ENCODE assay signal across 19 cellular contexts in the genomic region with DNA sequence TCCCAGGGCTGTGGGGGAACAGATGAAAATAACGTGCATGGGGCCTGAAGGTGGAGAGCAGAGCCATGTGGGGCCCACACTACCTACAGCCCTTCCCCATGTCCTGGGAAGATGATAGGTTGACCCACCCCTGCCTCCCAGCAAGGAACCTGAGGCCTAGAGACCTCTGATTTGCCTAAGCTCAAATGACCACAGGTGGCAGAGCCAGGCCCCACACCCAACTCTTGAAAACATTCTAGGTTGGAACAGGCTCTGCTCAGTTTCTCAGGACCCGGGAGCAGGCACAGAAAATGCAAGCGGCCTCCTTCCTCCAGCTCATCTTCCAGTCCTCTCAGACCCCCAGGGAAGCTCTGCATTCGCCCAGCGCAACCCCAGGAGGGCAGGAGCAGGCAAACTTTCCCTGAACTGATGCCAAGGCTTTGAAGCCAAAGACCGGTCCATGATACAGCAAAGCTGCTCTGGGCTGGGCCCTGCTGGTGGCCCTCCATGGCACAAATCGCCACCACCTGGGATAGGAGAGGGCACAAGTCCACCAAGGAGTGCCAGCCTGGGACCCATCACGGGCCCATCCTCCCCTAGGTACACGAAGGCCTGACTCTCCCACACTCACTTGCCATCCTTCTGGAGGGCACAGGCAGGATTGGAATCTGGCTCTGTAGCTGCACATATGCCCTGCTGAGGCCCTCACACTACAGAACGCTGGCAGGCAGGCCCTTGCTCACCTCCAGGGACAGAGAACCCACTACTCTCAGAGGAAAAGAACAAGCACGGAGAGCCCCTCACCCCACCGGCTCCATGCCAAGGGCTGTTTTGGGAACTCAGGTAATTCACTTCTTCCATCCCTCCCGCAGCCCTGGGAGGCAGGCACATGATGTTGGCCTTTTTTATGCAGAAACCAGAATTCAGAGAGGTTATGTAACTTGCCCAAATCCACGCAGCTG. TPM values are rescaled to one million over a fixed set of nuclear protein-coding genes. Genes with fewer than 3 reads are reported as not detected.
DNase-seq lines count a peak whose midpoint lies in the region; ATAC-seq, FAIRE-seq and TF ChIP-seq lines count a peak whose summit lies in the region.
"Had no signal": no experiment of that assay in that cellular context is flagged by ENCODE, and none has a peak within 500 bp of the region (broad histone marks: within the 10 kb centered on the region; RNA-seq: fewer than 3 reads in every experiment).

No MANE protein-coding gene starts in this region.

- H3K4me1 Mint-ChIP-seq in activated naive CD4-positive, alpha-beta T cell treated with anti-CD3 and anti-CD28 coated beads for 36 hours (ENCODE audit: low read depth): peaks cover 30% of the 10 kb centered on the region

- H3K27me3 ChIP-seq in NT2/D1 (ENCODE audit: insufficient read depth, insufficient read length) (peaks cover 10% of the 10 kb centered on the region), colonic mucosa (no peaks in the 10 kb centered on the region), small intestine (ENCODE audit: control insufficient read depth in 2 of 2, insufficient read depth in 2 of 2, low read length in 2 of 2) (no peaks in the 10 kb centered on the region), PC-3 (ENCODE audit: low read length) (no peaks in the 10 kb centered on the region)
- H3K27me3 ChIP-seq: gastrocnemius medialis, upper lobe of left lung had no signal

- CTCF ChIA-PET in activated naive CD4-positive, alpha-beta T cell treated with anti-CD3 and anti-CD28 coated beads for 36 hours (lab: Charles Lee): interaction anchor here (0.6 to 3.3 kb wide), 8 partner anchors 10 to 368 kb away, joined by 3 to 16 read pairs (median 5); partner anchors contain the start of genes FES and HDDC3
- CTCF ChIA-PET in PC-3 (lab: Charles Lee): interaction anchor here (0.6 kb wide), 1 partner anchor 128 kb away, joined by 15 read pairs; no protein-coding TSS in a partner anchor

- no peak overlapping the region for H2AFZ ChIP-seq in PC-3 (ENCODE audit: low read length)

- H3K9me2 ChIP-seq in PC-3 (replicated peaks; ENCODE audit: low read length): no peaks in the 10 kb centered on the region

- no peaks in the 10 kb centered on the region for H3K27me3 Mint-ChIP-seq in activated naive CD4-positive, alpha-beta T cell treated with anti-CD3 and anti-CD28 coated beads for 36 hours (ENCODE audit: low read depth)

- H3K27ac Mint-ChIP-seq in activated naive CD4-positive, alpha-beta T cell treated with anti-CD3 and anti-CD28 coated beads for 36 hours: peak overlapping the region; percentile 50

- no peak for ATAC-seq in PC-3
- ATAC-seq in HG03354 (IDR thresholded peaks at IDR 0.05; ENCODE audit: poor library complexity, severe bottlenecking, unreplicated experiment): no peak
- ATAC-seq: gastrocnemius medialis had no signal

- FAIRE-seq in small intestine (lab: Jason Lieb, UNC): no peak
- FAIRE-seq: HTR-8/SVneo, islet of Langerhans had no signal

- 44 to 78% (median 52%) methylated on average over 14 of the region's 14 CpGs for WGBS in small intestine, 3 donors

- no peak overlapping the region for H3K4me2 ChIP-seq in PC-3 (ENCODE audit: low read length)

- H3K9me3 Mint-ChIP-seq in activated naive CD4-positive, alpha-beta T cell treated with anti-CD3 and anti-CD28 coated beads for 36 hours: no peaks in the 10 kb centered on the region

- no peaks in the 10 kb centered on the region for H3K9me3 ChIP-seq in NT2/D1 (ENCODE audit: insufficient read depth, low read length)
- no peaks in the 10 kb centered on the region for H3K9me3 ChIP-seq in colonic mucosa
- H3K9me3 ChIP-seq in small intestine (ENCODE audit: control insufficient read depth, low read depth): no peaks in the 10 kb centered on the region
- H3K9me3 ChIP-seq in PC-3 (ENCODE audit: low read length): no peaks in the 10 kb centered on the region
- H3K9me3 ChIP-seq: gastrocnemius medialis, upper lobe of left lung had no signal

- BruUV-seq in PC-3 (replicated peaks; lab: Mats Ljungman, UMichigan): no TSS peak

- H3K9ac ChIP-seq in NT2/D1 (ENCODE audit: insufficient read length, low read depth) (peak overlapping the region; percentile 17), colonic mucosa (ENCODE audit: low read depth in 2 of 2, low read length in 2 of 2) (no peak overlapping the region), PC-3 (ENCODE audit: low read length) (no peak overlapping the region)

- no peaks in the 10 kb centered on the region for H3F3A ChIP-seq in PC-3 (ENCODE audit: low read length, unreplicated experiment)

- no peak for DNase-seq in activated naive CD4-positive, alpha-beta T cell treated with anti-CD3 and anti-CD28 coated beads for 36 hours
- DNase-seq in activated naive CD4-positive, alpha-beta T cell treated with anti-CD3 and anti-CD28 coated beads, Interleukin-2, amount 50 U/mL, for 16 hours: no peak
- DNase-seq in NT2/D1 (ENCODE audit: low read depth, low spot score) (no peak), colonic mucosa (peak; percentile 16), small intestine (peak; percentile 54), PC-3 (no peak), HUDEP-2 (lab: John Stamatoyannopoulos, UW; ENCODE audit: unreplicated experiment in 76 of 76) (no peak)
- DNase-seq: activated CD4-positive, alpha-beta T cell treated with anti-CD3 and anti-CD28 coated beads, Interleukin-2, amount 50 U/mL, for 1 hour; central memory CD4-positive, alpha-beta T cell; DMS153; gastrocnemius medialis; NCI-H2029 treated with DMSO at 0.1 percent for 48 hours; NCI-H748 treated with DMSO at 0.1 percent for 48 hours; occipital lobe; stimulated activated CD4-positive, alpha-beta T cell treated with anti-CD3 and anti-CD28 coated beads, Interleukin-4, amount 100 ng/mL, for 24 hours had no signal

- H3K27ac ChIP-seq in colonic mucosa: no peak overlapping the region
- no peak overlapping the region for H3K27ac ChIP-seq in small intestine (ENCODE audit: low read depth in 1 of 2, low read length in 1 of 2)
- no peak overlapping the region for H3K27ac ChIP-seq in PC-3 (ENCODE audit: low read length)
- H3K27ac ChIP-seq: gastrocnemius medialis had no signal

- no peak overlapping the region for H3K4me3 ChIP-seq in NT2/D1 (ENCODE audit: insufficient read length, low read depth)
- no peak overlapping the region for H3K4me3 ChIP-seq in colonic mucosa
- H3K4me3 ChIP-seq in small intestine (ENCODE audit: low read depth in 1 of 2, low read length in 2 of 2): no peak overlapping the region
- no peak overlapping the region for H3K4me3 ChIP-seq in PC-3 (ENCODE audit: low read length)
- H3K4me3 ChIP-seq: gastrocnemius medialis, upper lobe of left lung had no signal

- intact Hi-C loops in activated naive CD4-positive, alpha-beta T cell treated with anti-CD3 and anti-CD28 coated beads for 36 hours (cut with micrococcal nuclease): no loop called here
- intact Hi-C loops in colonic mucosa (cut with DNase I): no loop called here
- intact Hi-C loops in PC-3 (cut with micrococcal nuclease): no loop called here

- no peaks in the 10 kb centered on the region for H4K20me1 ChIP-seq in PC-3 (ENCODE audit: low read length)

- POLR2A ChIA-PET in PC-3 (lab: Charles Lee; ENCODE audit: unreplicated experiment): no interaction called here

- TF ChIP-seq CTCF in colonic mucosa (IDR thresholded peaks at IDR 0.05) (no peak), PC-3 (conservative IDR thresholded peaks at IDR 0.05; ENCODE audit: low read depth, low read length) (no peak)

- H3K79me2 ChIP-seq in PC-3 (ENCODE audit: low read length): no peaks in the 10 kb centered on the region

- peaks cover 20% of the 10 kb centered on the region for H3K36me3 Mint-ChIP-seq in activated naive CD4-positive, alpha-beta T cell treated with anti-CD3 and anti-CD28 coated beads for 36 hours (ENCODE audit: low read depth)

- no peak overlapping the region for H3K4me3 Mint-ChIP-seq in activated naive CD4-positive, alpha-beta T cell treated with anti-CD3 and anti-CD28 coated beads for 36 hours

- H3K4me1 ChIP-seq in NT2/D1 (ENCODE audit: insufficient read depth, insufficient read length) (peaks cover 32% of the 10 kb centered on the region), colonic mucosa (peaks cover 3% of the 10 kb centered on the region), small intestine (ENCODE audit: control insufficient read depth in 2 of 2, insufficient read depth in 1 of 2, low read depth in 1 of 2, low read length in 1 of 2) (peaks cover 0 to 5% of the 10 kb centered on the region in 2 donors), PC-3 (ENCODE audit: insufficient read depth, low read length) (no peaks in the 10 kb centered on the region)
- H3K4me1 ChIP-seq: gastrocnemius medialis had no signal

- H3K36me3 ChIP-seq in NT2/D1 (ENCODE audit: insufficient read depth, insufficient read length, low read length): peaks cover 25% of the 10 kb centered on the region
- H3K36me3 ChIP-seq in colonic mucosa: no peaks in the 10 kb centered on the region
- H3K36me3 ChIP-seq in small intestine (ENCODE audit: control insufficient read depth in 2 of 2, insufficient read depth in 2 of 2, low read length in 2 of 2): no peaks in the 10 kb centered on the region
- H3K36me3 ChIP-seq in PC-3 (ENCODE audit: low read depth, low read length): no peaks in the 10 kb centered on the region
- H3K36me3 ChIP-seq: gastrocnemius medialis, upper lobe of left lung had no signal

RNA-seq across cellular contexts. Expression of gene FURIN, which starts 51.0 kb away (rescaled TPM):
- 100 to 1,000 TPM; 443 to 448 TPM for total RNA-seq in activated naive CD4-positive, alpha-beta T cell treated with anti-CD3 and anti-CD28 coated beads for 36 hours
- total RNA-seq in colonic mucosa: 10 to 100 TPM; 72.3 to 82.5 TPM
- polyA plus RNA-seq in small intestine: 10 to 100 TPM; 22.8 to 52.5 (median 24.6) TPM
- total RNA-seq in PC-3 (2014; rRNA removed): 39.1 and 44.2 TPM in 2 replicates

Comparison
In these comparisons a context has a peak if more than half of its experiments do, and no peak if none do; other contexts are left out.
1. DNase-seq: peak in colonic mucosa (single experiment) and small intestine (single experiment); none in activated naive CD4-positive, alpha-beta T cell treated with anti-CD3 and anti-CD28 coated beads for 36 hours (single experiment), activated naive CD4-positive, alpha-beta T cell treated with anti-CD3 and anti-CD28 coated beads, Interleukin-2, amount 50 U/mL, for 16 hours (single experiment), NT2/D1 (single experiment), PC-3 (single experiment) and HUDEP-2 (0 of 76).